21 cellular contexts compared by ENCODE assay signal in the genomic region with DNA sequence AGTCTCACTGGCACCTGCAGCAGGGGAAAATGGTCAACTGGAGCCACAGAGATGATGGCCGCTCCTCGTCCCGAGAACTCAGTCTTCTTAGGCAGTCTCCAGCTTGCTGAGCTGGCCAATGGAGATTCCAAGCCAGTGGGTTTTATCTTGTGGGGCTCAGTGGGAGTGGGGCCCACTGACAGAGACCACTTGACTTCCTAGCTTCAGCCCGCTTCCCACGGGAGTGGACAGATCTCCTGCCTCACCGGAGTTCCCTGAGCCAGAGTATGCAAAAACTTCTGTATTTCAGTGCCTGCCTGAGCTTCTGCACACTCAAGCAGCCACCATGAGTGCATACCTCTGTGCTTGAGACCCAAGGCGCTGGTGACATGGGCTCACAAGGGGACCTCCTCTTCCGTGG.
DNase-seq lines count a peak whose midpoint lies in the region; ATAC-seq, FAIRE-seq and TF ChIP-seq lines count a peak whose summit lies in the region.
"Had no signal": no experiment of that assay in that cellular context is flagged by ENCODE, and none has a peak within 500 bp of the region (broad histone marks: within the 10 kb centered on the region; RNA-seq: fewer than 3 reads in every experiment).

No MANE protein-coding gene starts in this region.

- FAIRE-seq in kidney (lab: Jason Lieb, UNC) = no peak
- FAIRE-seq: A204.1, G401.6, GM12892 had no signal

- CTCF ChIA-PET in PC-9 (lab: Charles Lee) = no interaction called here

- peaks cover 4% of the 10 kb centered on the region for H3K9me3 Mint-ChIP-seq in stimulated activated memory B cell treated with anti-CD40 and anti-IgM and Interleukin-4, amounts not matched to agents 10 μg/mL and 1 μg/mL and 100 μg/mL, for 72 hours
- H3K9me3 Mint-ChIP-seq in activated naive CD4-positive, alpha-beta T cell treated with anti-CD3 and anti-CD28 coated beads, Interleukin-2, amount 50 U/mL, for 72 hours = peaks cover 14 to 26% of the 10 kb centered on the region in 2 donors

- H3K4me1 ChIP-seq in PC-9 (replicated peaks; ENCODE audit: insufficient read depth) = no peaks in the 10 kb centered on the region
- H3K4me1 ChIP-seq in kidney (ENCODE audit: control insufficient read depth in 1 of 2, insufficient read depth in 1 of 2, low read depth in 1 of 2, low read length in 2 of 2) = no peaks in the 10 kb centered on the region
- H3K4me1 ChIP-seq: BLaER1, Caco-2 had no signal

- no peak overlapping the region for H3K9ac ChIP-seq in kidney (ENCODE audit: low read length in 2 of 2)
- H3K9ac ChIP-seq: BLaER1, GM23248 had no signal

- POLR2A ChIA-PET in PC-9 (lab: Charles Lee; ENCODE audit: unreplicated experiment) = no interaction called here

- intact Hi-C loops in PC-9 (cut with micrococcal nuclease; ENCODE audit: unreplicated experiment) (no loop called here), kidney (cut with DNase I) (no loop called here)

- no peaks in the 10 kb centered on the region for H4K20me1 ChIP-seq in PC-9 (ENCODE audit: insufficient read depth)
- H4K20me1 ChIP-seq: BLaER1 had no signal

- H3K9me2 ChIP-seq in PC-9 (ENCODE audit: insufficient read depth) = no peaks in the 10 kb centered on the region

- H3K4me3 ChIP-seq in PC-9 (no peak overlapping the region), kidney (ENCODE audit: low read length in 2 of 2) (no peak overlapping the region)
- H3K4me3 ChIP-seq: BLaER1, GM23248 had no signal

- no peaks in the 10 kb centered on the region for H3K36me3 Mint-ChIP-seq in stimulated activated memory B cell treated with anti-CD40 and anti-IgM and Interleukin-4, amounts not matched to agents 10 μg/mL and 1 μg/mL and 100 μg/mL, for 72 hours
- no peaks in the 10 kb centered on the region for H3K36me3 Mint-ChIP-seq in activated naive CD4-positive, alpha-beta T cell treated with anti-CD3 and anti-CD28 coated beads, Interleukin-2, amount 50 U/mL, for 72 hours
- H3K36me3 Mint-ChIP-seq: CD4-positive, CD25-positive, alpha-beta regulatory T cell; CD8-positive, alpha-beta T cell had no signal

- no peak for TF ChIP-seq CTCF in PC-9 (conservative IDR thresholded peaks at IDR 0.05)
- no peak for TF ChIP-seq CTCF in kidney (IDR thresholded peaks at IDR 0.05; ENCODE audit: borderline replicate concordance, extremely low read depth, insufficient read depth)

- H3K36me3 ChIP-seq in PC-9 (ENCODE audit: low read depth) (no peaks in the 10 kb centered on the region), kidney (ENCODE audit: control insufficient read depth in 1 of 2, insufficient read depth in 2 of 2, low read length in 2 of 2) (no peaks in the 10 kb centered on the region)
- H3K36me3 ChIP-seq: BLaER1 had no signal

- no peaks in the 10 kb centered on the region for H3K27me3 Mint-ChIP-seq in stimulated activated memory B cell treated with anti-CD40 and anti-IgM and Interleukin-4, amounts not matched to agents 10 μg/mL and 1 μg/mL and 100 μg/mL, for 72 hours
- H3K27me3 Mint-ChIP-seq: B cell; CD4-positive, CD25-positive, alpha-beta regulatory T cell had no signal

- H3K27ac ChIP-seq in PC-9 (no peak overlapping the region), kidney (ENCODE audit: low read depth in 2 of 2, low read length in 2 of 2) (no peak overlapping the region)
- H3K27ac ChIP-seq: 22Rv1, BLaER1, C4-2B, GM23248 had no signal

- ATAC-seq in stimulated activated memory B cell treated with anti-CD40 and anti-IgM and Interleukin-4, amounts not matched to agents 10 μg/mL and 1 μg/mL and 100 μg/mL, for 72 hours = peak; percentile 24
- no peak for ATAC-seq in GM21381 (IDR thresholded peaks at IDR 0.05; ENCODE audit: unreplicated experiment)
- ATAC-seq in HG02870 (IDR thresholded peaks at IDR 0.05; ENCODE audit: unreplicated experiment) = no peak
- ATAC-seq in activated naive CD4-positive, alpha-beta T cell treated with anti-CD3 and anti-CD28 coated beads, Interleukin-2, amount 50 U/mL, for 72 hours = no peak
- ATAC-seq: CD8-positive, alpha-beta T cell; HCT116 had no signal

- no peak overlapping the region for H3K4me2 ChIP-seq in PC-9
- H3K4me2 ChIP-seq: BLaER1 had no signal

- H3K27ac Mint-ChIP-seq in stimulated activated memory B cell treated with anti-CD40 and anti-IgM and Interleukin-4, amounts not matched to agents 10 μg/mL and 1 μg/mL and 100 μg/mL, for 72 hours = no peak overlapping the region
- H3K27ac Mint-ChIP-seq in activated naive CD4-positive, alpha-beta T cell treated with anti-CD3 and anti-CD28 coated beads, Interleukin-2, amount 50 U/mL, for 72 hours = no peak overlapping the region
- H3K27ac Mint-ChIP-seq: B cell; CD8-positive, alpha-beta T cell; H9 had no signal

- no peaks in the 10 kb centered on the region for H3K4me1 Mint-ChIP-seq in stimulated activated memory B cell treated with anti-CD40 and anti-IgM and Interleukin-4, amounts not matched to agents 10 μg/mL and 1 μg/mL and 100 μg/mL, for 72 hours
- H3K4me1 Mint-ChIP-seq: B cell; CD4-positive, CD25-positive, alpha-beta regulatory T cell; H9 had no signal

- no peaks in the 10 kb centered on the region for H3K27me3 ChIP-seq in PC-9 (ENCODE audit: insufficient read depth, low read depth)
- H3K27me3 ChIP-seq: BLaER1 had no signal

- H3K9me3 ChIP-seq in PC-9 (ENCODE audit: insufficient read depth, low read depth) (no peaks in the 10 kb centered on the region), kidney (ENCODE audit: control insufficient read depth in 1 of 2, low read length in 2 of 2) (no peaks in the 10 kb centered on the region)
- H3K9me3 ChIP-seq: BLaER1, Caco-2 had no signal

- BruUV-seq in PC-9 (replicated peaks; lab: Mats Ljungman, UMichigan) = no TSS peak

- H3K79me2 ChIP-seq in PC-9 (ENCODE audit: low read depth) = no peaks in the 10 kb centered on the region

- DNase-seq in PC-9 (no peak), kidney (peak; percentile 27)
- DNase-seq in activated naive CD4-positive, alpha-beta T cell treated with anti-CD3 and anti-CD28 coated beads, Interleukin-2, amount 50 U/mL, for 72 hours (ENCODE audit: low spot score in 2 of 2) = no peak
- DNase-seq: Caco-2; CD4-positive, CD25-positive, alpha-beta regulatory T cell; CD8-positive, alpha-beta T cell; DMS153; DND-41; GM23248; H9 had no signal

- H3K4me3 Mint-ChIP-seq in stimulated activated memory B cell treated with anti-CD40 and anti-IgM and Interleukin-4, amounts not matched to agents 10 μg/mL and 1 μg/mL and 100 μg/mL, for 72 hours = no peak overlapping the region
- H3K4me3 Mint-ChIP-seq: B cell; CD4-positive, CD25-positive, alpha-beta regulatory T cell; CD8-positive, alpha-beta T cell; H9 had no signal

- peak overlapping the region; percentile 47; the same call in 1 of the 2 replicates for H2AFZ ChIP-seq in PC-9
- H2AFZ ChIP-seq: GM23248 had no signal

- no peaks in the 10 kb centered on the region for H3F3A ChIP-seq in PC-9 (ENCODE audit: insufficient read depth, low read depth)
